8 cellular contexts compared by ENCODE assay signal in genomic region chr2:148817210-148817708, GRCh38. TPM values are rescaled to one million over a fixed set of nuclear protein-coding genes. Genes with fewer than 3 reads are reported as not detected.
DNase-seq lines count a peak whose midpoint lies in the region; ATAC-seq and TF ChIP-seq lines count a peak whose summit lies in the region.

No MANE protein-coding gene starts in this region.

- no peak for TF ChIP-seq POLR2A in erythroblast (IDR thresholded peaks at IDR 0.05; ENCODE audit: low read length)

- peak overlapping the region; percentile 45 for H3K4me3 Mint-ChIP-seq in activated CD4-positive, alpha-beta T cell treated with anti-CD3 and anti-CD28 coated beads, Interleukin-2, amount 10 ng/mL, durations not matched to agents 7 days and 5 days
- H3K4me3 Mint-ChIP-seq in activated B cell treated with CpG ODN at 0.5 μM for 24 hours: peak overlapping the region; percentile 60
- peak overlapping the region; percentile 53 to 85 for H3K4me3 Mint-ChIP-seq in stimulated activated naive CD8-positive, alpha-beta T cell treated with anti-CD3 and anti-CD28 coated beads, Interleukin-15, amount 100 ng/mL, for 72 hours

- no peak for TF ChIP-seq CTCF in activated B cell treated with CpG ODN at 0.5 μM for 24 hours (IDR thresholded peaks at IDR 0.05)
- no peak for TF ChIP-seq CTCF in mammary epithelial cell (conservative IDR thresholded peaks at IDR 0.05 in 1 of 2, IDR thresholded peaks at IDR 0.05 in 1 of 2; ENCODE audit: extremely low read depth in 1 of 2, insufficient read depth in 1 of 2, low read depth in 1 of 2, low read length in 2 of 2)

- WGBS in mammary epithelial cell (ENCODE audit: low coverage, missing lambda C conversion rate): 5% methylated on average over 8 of the region's 8 CpGs

- peaks cover 5% of the 10 kb centered on the region for H3K4me1 ChIP-seq in mammary epithelial cell (ENCODE audit: insufficient read depth, low read length)

- dilution Hi-C loops in mammary epithelial cell (cut with HindIII; ENCODE audit: low sequenced_read_pairs): no loop called here

- H3K79me2 ChIP-seq in mammary epithelial cell (ENCODE audit: insufficient read depth, low read length): no peaks in the 10 kb centered on the region

- H3K27ac Mint-ChIP-seq in activated CD4-positive, alpha-beta T cell treated with anti-CD3 and anti-CD28 coated beads, Interleukin-2, amount 10 ng/mL, durations not matched to agents 7 days and 5 days: no peak overlapping the region
- H3K27ac Mint-ChIP-seq in activated B cell treated with CpG ODN at 0.5 μM for 24 hours: no peak overlapping the region
- H3K27ac Mint-ChIP-seq in stimulated activated naive CD8-positive, alpha-beta T cell treated with anti-CD3 and anti-CD28 coated beads, Interleukin-15, amount 100 ng/mL, for 72 hours: peak overlapping the region in 1 of 2 donors; percentile 36

- POLR2A ChIA-PET in activated CD4-positive, alpha-beta T cell treated with anti-CD3 and anti-CD28 coated beads, Interleukin-2, amount 10 ng/mL, durations not matched to agents 7 days and 5 days (lab: Charles Lee): no interaction called here
- POLR2A ChIA-PET in activated B cell treated with CpG ODN at 0.5 μM for 24 hours (lab: Charles Lee): no interaction called here

- H4K20me1 ChIP-seq in mammary epithelial cell (ENCODE audit: insufficient read depth, low read length): no peaks in the 10 kb centered on the region

- H3K36me3 Mint-ChIP-seq in activated CD4-positive, alpha-beta T cell treated with anti-CD3 and anti-CD28 coated beads, Interleukin-2, amount 10 ng/mL, durations not matched to agents 7 days and 5 days (ENCODE audit: low read depth): no peaks in the 10 kb centered on the region
- H3K36me3 Mint-ChIP-seq in activated B cell treated with CpG ODN at 0.5 μM for 24 hours (ENCODE audit: low read depth): no peaks in the 10 kb centered on the region

- no peak for ATAC-seq in activated B cell treated with CpG ODN at 0.5 μM for 24 hours (ENCODE audit: low read depth)
- peak; percentile 63 for ATAC-seq in left ventricle myocardium superior
- no peak for ATAC-seq in stimulated activated naive CD8-positive, alpha-beta T cell treated with anti-CD3 and anti-CD28 coated beads, Interleukin-15, amount 100 ng/mL, for 72 hours

- in situ Hi-C loops in mammary epithelial cell (cut with MboI; ENCODE audit: low sequenced_read_pairs in 2 of 2): no loop called here

- BruUV-seq in mammary epithelial cell (replicated peaks; lab: Mats Ljungman, UMichigan): no TSS peak

- H3K9me3 ChIP-seq in mammary epithelial cell (replicated peaks; ENCODE audit: insufficient read depth, low read length): no peaks in the 10 kb centered on the region

- H3K4me2 ChIP-seq in mammary epithelial cell (ENCODE audit: insufficient read depth, low read depth, low read length): no peak overlapping the region

- peaks cover 7% of the 10 kb centered on the region for H3K4me1 Mint-ChIP-seq in activated CD4-positive, alpha-beta T cell treated with anti-CD3 and anti-CD28 coated beads, Interleukin-2, amount 10 ng/mL, durations not matched to agents 7 days and 5 days
- H3K4me1 Mint-ChIP-seq in activated B cell treated with CpG ODN at 0.5 μM for 24 hours: peaks cover 20% of the 10 kb centered on the region
- H3K4me1 Mint-ChIP-seq in stimulated activated naive CD8-positive, alpha-beta T cell treated with anti-CD3 and anti-CD28 coated beads, Interleukin-15, amount 100 ng/mL, for 72 hours: peaks cover 13% of the 10 kb centered on the region

- no peak overlapping the region for H3K4me3 ChIP-seq in mammary epithelial cell (replicated peaks in 1 of 3; ENCODE audit: insufficient read depth in 1 of 3, low read depth in 2 of 3, low read length in 3 of 3)

- H2AFZ ChIP-seq in mammary epithelial cell (ENCODE audit: low read depth, low read length): no peak overlapping the region

- no peak overlapping the region for H3K9ac ChIP-seq in mammary epithelial cell (ENCODE audit: insufficient read depth, low read length)

- intact Hi-C loops in activated B cell treated with CpG ODN at 0.5 μM for 24 hours (cut with micrococcal nuclease) (no loop called here), left ventricle myocardium superior (cut with micrococcal nuclease) (no loop called here), mammary epithelial cell (cut with micrococcal nuclease) (no loop called here)

- no peaks in the 10 kb centered on the region for H3K9me3 Mint-ChIP-seq in activated CD4-positive, alpha-beta T cell treated with anti-CD3 and anti-CD28 coated beads, Interleukin-2, amount 10 ng/mL, durations not matched to agents 7 days and 5 days
- H3K9me3 Mint-ChIP-seq in activated B cell treated with CpG ODN at 0.5 μM for 24 hours: no peaks in the 10 kb centered on the region
- peaks cover 0 to 6% of the 10 kb centered on the region in 2 donors for H3K9me3 Mint-ChIP-seq in stimulated activated naive CD8-positive, alpha-beta T cell treated with anti-CD3 and anti-CD28 coated beads, Interleukin-15, amount 100 ng/mL, for 72 hours

- CTCF ChIA-PET in activated CD4-positive, alpha-beta T cell treated with anti-CD3 and anti-CD28 coated beads, Interleukin-2, amount 10 ng/mL, durations not matched to agents 7 days and 5 days (lab: Charles Lee): interaction anchor here (1.3 kb wide), 1 partner anchor 9 kb away, joined by 4 read pairs; no protein-coding TSS in a partner anchor
- CTCF ChIA-PET in activated B cell treated with CpG ODN at 0.5 μM for 24 hours (lab: Charles Lee) (interaction anchor here (0.6 kb wide), 1 partner anchor 28 kb away, joined by 3 read pairs; no protein-coding TSS in a partner anchor), mammary epithelial cell (lab: Charles Lee; ENCODE audit: low non-redundant PET) (no interaction called here)

- peaks cover 16% of the 10 kb centered on the region for H3K27me3 ChIP-seq in mammary epithelial cell (ENCODE audit: insufficient read depth, low read length)

- no peak overlapping the region for H3K27ac ChIP-seq in mammary epithelial cell (ENCODE audit: insufficient read depth, low read depth, low read length)

- DNase-seq in activated CD4-positive, alpha-beta T cell treated with anti-CD3 and anti-CD28 coated beads, Interleukin-2, amount 10 ng/mL, durations not matched to agents 7 days and 5 days: no peak
- no peak for DNase-seq in activated CD4-positive, alpha-beta T cell treated with anti-CD3 and anti-CD28 coated beads, Interleukin-2, amount 50 U/mL, for 48 hours
- DNase-seq in activated B cell treated with CpG ODN at 0.5 μM for 24 hours: no peak
- DNase-seq in left ventricle myocardium superior: no peak
- DNase-seq in stimulated activated naive CD8-positive, alpha-beta T cell treated with anti-CD3 and anti-CD28 coated beads, Interleukin-15, amount 100 ng/mL, for 72 hours: no peak
- no peak for DNase-seq in NCI-H82 (lab: John Stamatoyannopoulos, UW)
- no peak for DNase-seq in erythroblast (lab: John Stamatoyannopoulos, UW)
- no peak for DNase-seq in mammary epithelial cell

- H3K27me3 Mint-ChIP-seq in activated CD4-positive, alpha-beta T cell treated with anti-CD3 and anti-CD28 coated beads, Interleukin-2, amount 10 ng/mL, durations not matched to agents 7 days and 5 days: peaks cover 19% of the 10 kb centered on the region
- H3K27me3 Mint-ChIP-seq in activated B cell treated with CpG ODN at 0.5 μM for 24 hours: peaks cover 7% of the 10 kb centered on the region
- H3K27me3 Mint-ChIP-seq in stimulated activated naive CD8-positive, alpha-beta T cell treated with anti-CD3 and anti-CD28 coated beads, Interleukin-15, amount 100 ng/mL, for 72 hours: peaks cover 21% of the 10 kb centered on the region

- no peaks in the 10 kb centered on the region for H3K36me3 ChIP-seq in mammary epithelial cell (ENCODE audit: insufficient read depth, low read length)

RNA-seq across cellular contexts. Expression of gene KIF5C, which starts 57.8 kb away (rescaled TPM):
- total RNA-seq in activated CD4-positive, alpha-beta T cell treated with anti-CD3 and anti-CD28 coated beads, Interleukin-2, amount 10 ng/mL, durations not matched to agents 7 days and 5 days: 1 to 10 TPM; 6.0 to 6.1 TPM
- total RNA-seq in activated B cell treated with CpG ODN at 0.5 μM for 24 hours: 1.4 and 2.6 TPM in 2 replicates
- total RNA-seq in left ventricle myocardium superior: 0.52 TPM
- under 1 TPM in 1 of 2 donors, not detected in 1; under 0.01 TPM for total RNA-seq in mammary epithelial cell
- polyA plus RNA-seq in mammary epithelial cell: 0.06 TPM
- polyA minus RNA-seq in mammary epithelial cell: 0.31 TPM
